In genomic region chr2:223247136-223247535, GRCh38 we compare ENCODE assay signal across 1 cellular context.
TF ChIP-seq lines count a peak whose summit lies in the region.

No MANE protein-coding gene starts in this region.

TF ChIP-seq in K562, 482 proteins besides CTCF, POLR2A, EP300 and RAD21 (continued from another document):
- TF ChIP-seq ZNF444 (CRISPR knock-in tag; IDR thresholded peaks at IDR 0.05) (no peak), IRF9 (tag; IDR thresholded peaks at IDR 0.05) (no peak), SRSF9 (IDR thresholded peaks at IDR 0.05; ENCODE audit: borderline replicate concordance, low read depth, low read length) (no peak), CBX1 (IDR thresholded peaks at IDR 0.05; ENCODE audit: low read depth) (no peak), FOXJ3 (CRISPR knock-in tag; IDR thresholded peaks at IDR 0.05) (no peak), ZNF518B (CRISPR knock-in tag; IDR thresholded peaks at IDR 0.05) (no peak)
